ENCODE assay signal across 1 cellular context in the genomic region with DNA sequence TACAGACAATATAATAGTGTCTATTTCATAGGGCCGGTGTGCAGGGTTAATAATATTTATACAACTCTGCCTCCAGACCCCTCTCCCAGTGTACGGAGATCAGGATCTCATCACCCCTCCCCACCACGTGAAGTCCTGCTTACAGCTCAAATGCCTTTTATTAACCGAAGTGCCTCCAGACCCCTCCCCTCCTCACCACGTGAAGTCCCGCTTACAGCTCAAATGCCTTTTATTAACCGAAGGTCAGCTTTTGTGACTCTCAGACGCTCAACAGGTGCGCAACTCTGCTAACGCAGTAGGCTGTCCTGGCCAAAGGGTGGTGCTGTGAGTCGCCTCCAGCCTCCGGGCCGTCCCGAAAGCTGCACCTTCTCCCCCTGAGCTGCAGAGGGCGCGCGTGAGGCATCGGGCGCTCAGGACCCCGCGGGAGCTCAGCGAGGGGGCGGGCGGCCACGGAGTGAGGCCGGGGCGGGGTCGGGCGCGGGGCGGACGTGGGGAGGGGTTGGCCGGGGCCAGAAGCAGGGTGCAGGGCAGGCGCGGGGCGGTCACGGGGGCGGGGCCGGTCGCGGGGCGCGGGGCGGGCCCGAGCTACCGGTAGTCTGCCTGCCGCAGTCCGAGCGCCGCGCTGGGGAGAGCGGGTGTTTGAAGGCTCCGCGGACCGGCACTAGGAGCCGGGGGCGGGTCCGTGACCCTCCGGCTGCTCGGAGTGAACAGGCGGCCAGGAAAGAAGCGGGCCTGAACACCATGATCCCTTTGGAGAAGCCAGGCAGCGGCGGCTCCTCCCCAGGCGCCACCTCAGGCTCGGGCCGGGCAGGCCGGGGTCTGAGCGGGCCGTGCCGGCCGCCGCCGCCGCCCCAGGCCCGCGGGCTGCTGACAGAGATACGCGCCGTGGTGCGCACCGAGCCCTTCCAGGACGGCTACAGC.
TF ChIP-seq lines count a peak whose summit lies in the region.

A gene (plus strand): TSS at position 606 of the 921 bp plus-strand sequence. CDS start 136 bp downstream, at position 742.

TF ChIP-seq in HepG2, 621 proteins besides CTCF, POLR2A, EP300 and RAD21 (continued from another document and continues in another):
- TF ChIP-seq, protein P1, sequence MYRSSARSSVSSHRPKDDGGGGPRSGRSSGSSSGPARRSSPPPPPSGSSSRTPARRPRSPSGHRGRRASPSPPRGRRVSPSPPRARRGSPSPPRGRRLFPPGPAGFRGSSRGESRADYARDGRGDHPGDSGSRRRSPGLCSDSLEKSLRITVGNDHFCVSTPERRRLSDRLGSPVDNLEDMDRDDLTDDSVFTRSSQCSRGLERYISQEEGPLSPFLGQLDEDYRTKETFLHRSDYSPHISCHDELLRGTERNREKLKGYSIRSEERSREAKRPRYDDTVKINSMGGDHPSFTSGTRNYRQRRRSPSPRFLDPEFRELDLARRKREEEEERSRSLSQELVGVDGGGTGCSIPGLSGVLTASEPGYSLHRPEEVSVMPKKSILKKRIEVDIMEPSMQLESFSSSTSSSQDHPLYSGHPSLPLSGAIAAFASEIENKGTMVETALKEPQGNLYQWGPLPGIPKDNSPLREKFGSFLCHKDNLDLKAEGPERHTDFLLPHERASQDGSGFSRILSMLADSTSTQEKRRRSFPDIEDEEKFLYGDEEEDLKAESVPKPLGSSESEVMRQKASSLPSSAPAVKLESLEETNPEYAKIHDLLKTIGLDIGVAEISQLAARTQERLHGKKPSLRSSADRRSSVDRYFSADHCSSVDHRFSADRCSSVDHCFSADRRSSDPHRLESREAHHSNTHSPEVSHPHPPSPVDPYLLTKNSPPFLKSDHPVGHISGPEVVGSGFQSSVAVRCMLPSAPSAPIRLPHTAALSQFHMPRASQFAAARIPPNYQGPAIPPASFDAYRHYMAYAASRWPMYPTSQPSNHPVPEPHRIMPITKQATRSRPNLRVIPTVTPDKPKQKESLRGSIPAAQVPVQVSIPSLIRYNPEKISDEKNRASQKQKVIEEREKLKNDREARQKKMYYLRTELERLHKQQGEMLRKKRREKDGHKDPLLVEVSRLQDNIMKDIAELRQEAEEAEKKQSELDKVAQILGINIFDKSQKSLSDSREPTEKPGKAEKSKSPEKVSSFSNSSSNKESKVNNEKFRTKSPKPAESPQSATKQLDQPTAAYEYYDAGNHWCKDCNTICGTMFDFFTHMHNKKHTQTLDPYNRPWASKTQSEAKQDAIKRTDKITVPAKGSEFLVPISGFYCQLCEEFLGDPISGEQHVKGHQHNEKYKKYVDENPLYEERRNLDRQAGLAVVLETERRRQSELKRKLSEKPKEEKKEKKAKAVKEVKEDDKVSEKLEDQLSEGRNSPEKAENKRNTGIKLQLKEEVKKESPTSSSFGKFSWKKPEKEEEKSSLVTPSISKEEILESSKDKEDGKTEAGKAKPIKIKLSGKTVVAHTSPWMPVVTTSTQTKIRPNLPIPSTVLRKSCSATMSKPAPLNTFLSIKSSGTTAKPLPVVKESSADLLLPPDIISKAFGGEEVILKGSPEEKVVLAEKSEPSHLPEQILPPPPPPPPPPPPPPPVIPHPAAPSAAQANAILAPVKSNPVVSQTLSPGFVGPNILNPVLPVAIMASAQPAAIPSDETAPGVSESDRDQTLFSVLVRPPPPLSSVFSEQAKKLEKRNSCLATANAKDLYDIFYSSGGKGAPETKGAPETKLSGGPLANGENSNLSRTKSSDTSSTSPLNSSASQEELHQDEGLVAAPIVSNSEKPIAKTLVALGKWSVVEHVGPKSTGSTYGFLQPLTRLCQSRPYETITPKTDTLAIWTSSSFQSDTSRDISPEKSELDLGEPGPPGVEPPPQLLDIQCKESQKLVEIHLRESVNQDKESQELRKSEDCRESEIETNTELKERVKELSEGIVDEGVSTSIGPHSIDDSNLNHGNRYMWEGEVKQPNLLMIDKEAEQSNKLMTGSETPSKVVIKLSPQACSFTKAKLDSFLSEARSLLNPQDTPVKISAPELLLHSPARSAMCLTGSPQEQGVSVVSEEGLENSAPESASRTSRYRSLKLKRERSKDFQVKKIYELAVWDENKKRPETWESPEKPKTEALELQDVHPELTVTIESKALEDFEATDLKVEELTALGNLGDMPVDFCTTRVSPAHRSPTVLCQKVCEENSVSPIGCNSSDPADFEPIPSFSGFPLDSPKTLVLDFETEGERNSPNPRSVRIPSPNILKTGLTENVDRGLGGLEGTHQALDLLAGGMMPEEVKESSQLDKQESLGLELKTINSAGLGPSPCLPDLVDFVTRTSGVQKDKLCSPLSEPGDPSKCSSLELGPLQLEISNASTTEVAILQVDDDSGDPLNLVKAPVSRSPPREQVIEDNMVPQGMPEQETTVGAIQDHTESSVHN (CRISPR knock-in tag; IDR thresholded peaks at IDR 0.05): no peak
- TF ChIP-seq, protein P2, sequence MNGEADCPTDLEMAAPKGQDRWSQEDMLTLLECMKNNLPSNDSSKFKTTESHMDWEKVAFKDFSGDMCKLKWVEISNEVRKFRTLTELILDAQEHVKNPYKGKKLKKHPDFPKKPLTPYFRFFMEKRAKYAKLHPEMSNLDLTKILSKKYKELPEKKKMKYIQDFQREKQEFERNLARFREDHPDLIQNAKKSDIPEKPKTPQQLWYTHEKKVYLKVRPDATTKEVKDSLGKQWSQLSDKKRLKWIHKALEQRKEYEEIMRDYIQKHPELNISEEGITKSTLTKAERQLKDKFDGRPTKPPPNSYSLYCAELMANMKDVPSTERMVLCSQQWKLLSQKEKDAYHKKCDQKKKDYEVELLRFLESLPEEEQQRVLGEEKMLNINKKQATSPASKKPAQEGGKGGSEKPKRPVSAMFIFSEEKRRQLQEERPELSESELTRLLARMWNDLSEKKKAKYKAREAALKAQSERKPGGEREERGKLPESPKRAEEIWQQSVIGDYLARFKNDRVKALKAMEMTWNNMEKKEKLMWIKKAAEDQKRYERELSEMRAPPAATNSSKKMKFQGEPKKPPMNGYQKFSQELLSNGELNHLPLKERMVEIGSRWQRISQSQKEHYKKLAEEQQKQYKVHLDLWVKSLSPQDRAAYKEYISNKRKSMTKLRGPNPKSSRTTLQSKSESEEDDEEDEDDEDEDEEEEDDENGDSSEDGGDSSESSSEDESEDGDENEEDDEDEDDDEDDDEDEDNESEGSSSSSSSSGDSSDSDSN (CRISPR knock-in tag; IDR thresholded peaks at IDR 0.05): peak; percentile 88; the same call in 1 of the 2 replicates
- TF ChIP-seq HMGA1 (CRISPR knock-in tag; conservative IDR thresholded peaks at IDR 0.05) (no peak), NFKBIZ (CRISPR knock-in tag; IDR thresholded peaks at IDR 0.05) (0 out of 2 replicates have a peak, but pooled peaks have one; percentile 65), KDM5B (CRISPR knock-in tag; IDR thresholded peaks at IDR 0.05; ENCODE audit: borderline replicate concordance) (peak; percentile 31; the same call in 1 of the 2 replicates), ZNF205 (CRISPR knock-in tag; IDR thresholded peaks at IDR 0.05) (0 out of 2 replicates have a peak, but pooled peaks have one; percentile 45), DR1 (CRISPR knock-in tag; IDR thresholded peaks at IDR 0.05) (no peak; the same call in 1 of the 2 replicates), ZNF790 (CRISPR knock-in tag; IDR thresholded peaks at IDR 0.05; ENCODE audit: borderline replicate concordance) (peak; percentile 56; the same call in 1 of the 2 replicates), ZBTB38 (CRISPR knock-in tag; IDR thresholded peaks at IDR 0.05) (peak; percentile 72; the same call in 1 of the 2 replicates), KLF12 (CRISPR knock-in tag; IDR thresholded peaks at IDR 0.05; ENCODE audit: borderline replicate concordance) (peak; percentile 39; the same call in 1 of the 2 replicates), PLRG1 (conservative IDR thresholded peaks at IDR 0.05) (no peak), MIER2 (CRISPR knock-in tag; IDR thresholded peaks at IDR 0.05) (0 out of 2 replicates have a peak, but pooled peaks have one; percentile 61), ZFP37 (CRISPR knock-in tag; IDR thresholded peaks at IDR 0.05; ENCODE audit: borderline replicate concordance) (0 out of 2 replicates have a peak, but pooled peaks have one; percentile 17), ZNF546 (CRISPR knock-in tag; conservative IDR thresholded peaks at IDR 0.05) (peak; percentile 19; the same call in 1 of the 2 replicates), ZSCAN31 (CRISPR knock-in tag; IDR thresholded peaks at IDR 0.05; ENCODE audit: low read depth) (peak; percentile 8), ZSCAN9 (CRISPR knock-in tag; IDR thresholded peaks at IDR 0.05; ENCODE audit: borderline replicate concordance) (peak; percentile 46; the same call in 1 of the 2 replicates), PHF8 (CRISPR knock-in tag; IDR thresholded peaks at IDR 0.05) (peak; percentile 80), FOXM1 (CRISPR knock-in tag; IDR thresholded peaks at IDR 0.05) (0 out of 2 replicates have a peak, but pooled peaks have one; percentile 21), ZNF598 (CRISPR knock-in tag; IDR thresholded peaks at IDR 0.05; ENCODE audit: borderline replicate concordance) (no peak), SOX13 (IDR thresholded peaks at IDR 0.05) (no peak), SOX13 (CRISPR knock-in tag; conservative IDR thresholded peaks at IDR 0.05 in 1 of 2, IDR thresholded peaks at IDR 0.05 in 1 of 2) (peak in 1 of 2 experiments; percentile 34; a peak in 1 of 4 replicates), ZNF772 (CRISPR knock-in tag; IDR thresholded peaks at IDR 0.05) (peak; percentile 54; the same call in 1 of the 2 replicates), EHMT2 (IDR thresholded peaks at IDR 0.05; ENCODE audit: borderline replicate concordance, low read depth, low read length) (no peak), CBFB (CRISPR knock-in tag; IDR thresholded peaks at IDR 0.05) (no peak), ZNF558 (CRISPR knock-in tag; IDR thresholded peaks at IDR 0.05; ENCODE audit: borderline replicate concordance) (peak; percentile 76), SMARCE1 (IDR thresholded peaks at IDR 0.05; ENCODE audit: borderline replicate concordance) (no peak), IKZF1 (IDR thresholded peaks at IDR 0.05) (no peak), ZNF547 (CRISPR knock-in tag; IDR thresholded peaks at IDR 0.05) (0 out of 2 replicates have a peak, but pooled peaks have one; percentile 49)
- TF ChIP-seq, protein P3, sequence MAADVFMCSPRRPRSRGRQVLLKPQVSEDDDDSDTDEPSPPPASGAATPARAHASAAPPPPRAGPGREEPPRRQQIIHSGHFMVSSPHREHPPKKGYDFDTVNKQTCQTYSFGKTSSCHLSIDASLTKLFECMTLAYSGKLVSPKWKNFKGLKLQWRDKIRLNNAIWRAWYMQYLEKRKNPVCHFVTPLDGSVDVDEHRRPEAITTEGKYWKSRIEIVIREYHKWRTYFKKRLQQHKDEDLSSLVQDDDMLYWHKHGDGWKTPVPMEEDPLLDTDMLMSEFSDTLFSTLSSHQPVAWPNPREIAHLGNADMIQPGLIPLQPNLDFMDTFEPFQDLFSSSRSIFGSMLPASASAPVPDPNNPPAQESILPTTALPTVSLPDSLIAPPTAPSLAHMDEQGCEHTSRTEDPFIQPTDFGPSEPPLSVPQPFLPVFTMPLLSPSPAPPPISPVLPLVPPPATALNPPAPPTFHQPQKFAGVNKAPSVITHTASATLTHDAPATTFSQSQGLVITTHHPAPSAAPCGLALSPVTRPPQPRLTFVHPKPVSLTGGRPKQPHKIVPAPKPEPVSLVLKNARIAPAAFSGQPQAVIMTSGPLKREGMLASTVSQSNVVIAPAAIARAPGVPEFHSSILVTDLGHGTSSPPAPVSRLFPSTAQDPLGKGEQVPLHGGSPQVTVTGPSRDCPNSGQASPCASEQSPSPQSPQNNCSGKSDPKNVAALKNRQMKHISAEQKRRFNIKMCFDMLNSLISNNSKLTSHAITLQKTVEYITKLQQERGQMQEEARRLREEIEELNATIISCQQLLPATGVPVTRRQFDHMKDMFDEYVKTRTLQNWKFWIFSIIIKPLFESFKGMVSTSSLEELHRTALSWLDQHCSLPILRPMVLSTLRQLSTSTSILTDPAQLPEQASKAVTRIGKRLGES (CRISPR knock-in tag; IDR thresholded peaks at IDR 0.05; ENCODE audit: borderline replicate concordance): peak; percentile 39; the same call in 1 of the 2 replicates
- TF ChIP-seq, protein P4, sequence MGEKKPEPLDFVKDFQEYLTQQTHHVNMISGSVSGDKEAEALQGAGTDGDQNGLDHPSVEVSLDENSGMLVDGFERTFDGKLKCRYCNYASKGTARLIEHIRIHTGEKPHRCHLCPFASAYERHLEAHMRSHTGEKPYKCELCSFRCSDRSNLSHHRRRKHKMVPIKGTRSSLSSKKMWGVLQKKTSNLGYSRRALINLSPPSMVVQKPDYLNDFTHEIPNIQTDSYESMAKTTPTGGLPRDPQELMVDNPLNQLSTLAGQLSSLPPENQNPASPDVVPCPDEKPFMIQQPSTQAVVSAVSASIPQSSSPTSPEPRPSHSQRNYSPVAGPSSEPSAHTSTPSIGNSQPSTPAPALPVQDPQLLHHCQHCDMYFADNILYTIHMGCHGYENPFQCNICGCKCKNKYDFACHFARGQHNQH (CRISPR knock-in tag; IDR thresholded peaks at IDR 0.05): peak; percentile 89; the same call in 1 of the 2 replicates
- TF ChIP-seq, protein P5, sequence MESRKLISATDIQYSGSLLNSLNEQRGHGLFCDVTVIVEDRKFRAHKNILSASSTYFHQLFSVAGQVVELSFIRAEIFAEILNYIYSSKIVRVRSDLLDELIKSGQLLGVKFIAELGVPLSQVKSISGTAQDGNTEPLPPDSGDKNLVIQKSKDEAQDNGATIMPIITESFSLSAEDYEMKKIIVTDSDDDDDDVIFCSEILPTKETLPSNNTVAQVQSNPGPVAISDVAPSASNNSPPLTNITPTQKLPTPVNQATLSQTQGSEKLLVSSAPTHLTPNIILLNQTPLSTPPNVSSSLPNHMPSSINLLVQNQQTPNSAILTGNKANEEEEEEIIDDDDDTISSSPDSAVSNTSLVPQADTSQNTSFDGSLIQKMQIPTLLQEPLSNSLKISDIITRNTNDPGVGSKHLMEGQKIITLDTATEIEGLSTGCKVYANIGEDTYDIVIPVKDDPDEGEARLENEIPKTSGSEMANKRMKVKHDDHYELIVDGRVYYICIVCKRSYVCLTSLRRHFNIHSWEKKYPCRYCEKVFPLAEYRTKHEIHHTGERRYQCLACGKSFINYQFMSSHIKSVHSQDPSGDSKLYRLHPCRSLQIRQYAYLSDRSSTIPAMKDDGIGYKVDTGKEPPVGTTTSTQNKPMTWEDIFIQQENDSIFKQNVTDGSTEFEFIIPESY (CRISPR knock-in tag; IDR thresholded peaks at IDR 0.05): peak; percentile 78
- TF ChIP-seq, protein P6, sequence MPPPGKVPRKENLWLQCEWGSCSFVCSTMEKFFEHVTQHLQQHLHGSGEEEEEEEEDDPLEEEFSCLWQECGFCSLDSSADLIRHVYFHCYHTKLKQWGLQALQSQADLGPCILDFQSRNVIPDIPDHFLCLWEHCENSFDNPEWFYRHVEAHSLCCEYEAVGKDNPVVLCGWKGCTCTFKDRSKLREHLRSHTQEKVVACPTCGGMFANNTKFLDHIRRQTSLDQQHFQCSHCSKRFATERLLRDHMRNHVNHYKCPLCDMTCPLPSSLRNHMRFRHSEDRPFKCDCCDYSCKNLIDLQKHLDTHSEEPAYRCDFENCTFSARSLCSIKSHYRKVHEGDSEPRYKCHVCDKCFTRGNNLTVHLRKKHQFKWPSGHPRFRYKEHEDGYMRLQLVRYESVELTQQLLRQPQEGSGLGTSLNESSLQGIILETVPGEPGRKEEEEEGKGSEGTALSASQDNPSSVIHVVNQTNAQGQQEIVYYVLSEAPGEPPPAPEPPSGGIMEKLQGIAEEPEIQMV (CRISPR knock-in tag; IDR thresholded peaks at IDR 0.05; ENCODE audit: low read depth): no peak
- TF ChIP-seq, protein P7, sequence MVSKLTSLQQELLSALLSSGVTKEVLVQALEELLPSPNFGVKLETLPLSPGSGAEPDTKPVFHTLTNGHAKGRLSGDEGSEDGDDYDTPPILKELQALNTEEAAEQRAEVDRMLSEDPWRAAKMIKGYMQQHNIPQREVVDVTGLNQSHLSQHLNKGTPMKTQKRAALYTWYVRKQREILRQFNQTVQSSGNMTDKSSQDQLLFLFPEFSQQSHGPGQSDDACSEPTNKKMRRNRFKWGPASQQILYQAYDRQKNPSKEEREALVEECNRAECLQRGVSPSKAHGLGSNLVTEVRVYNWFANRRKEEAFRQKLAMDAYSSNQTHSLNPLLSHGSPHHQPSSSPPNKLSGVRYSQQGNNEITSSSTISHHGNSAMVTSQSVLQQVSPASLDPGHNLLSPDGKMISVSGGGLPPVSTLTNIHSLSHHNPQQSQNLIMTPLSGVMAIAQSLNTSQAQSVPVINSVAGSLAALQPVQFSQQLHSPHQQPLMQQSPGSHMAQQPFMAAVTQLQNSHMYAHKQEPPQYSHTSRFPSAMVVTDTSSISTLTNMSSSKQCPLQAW (CRISPR knock-in tag; IDR thresholded peaks at IDR 0.05): peak; percentile 95
